Comparison of ENCODE assay signal across 25 cellular contexts in genomic region chr7:130216025-130216424, GRCh38. TPM values are rescaled to one million over a fixed set of nuclear protein-coding genes. Genes with fewer than 3 reads are reported as not detected.
A peak's percentile ranks its signal among the peaks of the same experiment; 100 is the strongest.
DNase-seq lines count a peak whose midpoint lies in the region; ATAC-seq, FAIRE-seq and TF ChIP-seq lines count a peak whose summit lies in the region.
"Had no signal": no experiment of that assay in that cellular context is flagged by ENCODE, and none has a peak within 500 bp of the region (broad histone marks: within the 10 kb centered on the region; RNA-seq: fewer than 3 reads in every experiment).

No MANE protein-coding gene starts in this region.

- H3K4me3 ChIP-seq in A549 (no peak overlapping the region), BE2C (ENCODE audit: low read depth, low read length) (no peak overlapping the region), smooth muscle cell (no peak overlapping the region)
- H3K4me3 ChIP-seq: BLaER1 had no signal

- DNase-seq in A549 (ENCODE audit: low read depth in 1 of 2, low spot score in 1 of 2) (no peak), BE2C (no peak), SK-MEL-5 (ENCODE audit: low read depth, low spot score) (peak; percentile 28), smooth muscle cell (lab: John Stamatoyannopoulos, UW; ENCODE audit: unreplicated experiment) (no peak), KG1 (lab: John Stamatoyannopoulos, UW) (no peak), D721Med (ENCODE audit: insufficient read length, low spot score) (no peak), COLO829 (ENCODE audit: low spot score) (no peak)
- DNase-seq: AML-193; CD4-positive, alpha-beta memory T cell; DMS153; DMS79; GDM1; GOT3; HFFc6 had no signal

- no peak for TF ChIP-seq CTCF in A549 (IDR thresholded peaks at IDR 0.05)
- peak; percentile 6; the same call in 1 of the 2 replicates for TF ChIP-seq CTCF in BE2C (IDR thresholded peaks at IDR 0.05; ENCODE audit: low read depth, low read length)
- no peak for TF ChIP-seq CTCF in smooth muscle cell (IDR thresholded peaks at IDR 0.05; ENCODE audit: borderline replicate concordance, insufficient read depth, poor library complexity, severe bottlenecking)
- no peak for TF ChIP-seq CTCF in D721Med (IDR thresholded peaks at IDR 0.05; ENCODE audit: insufficient read depth, missing control alignments)

- FAIRE-seq in A549 (lab: Jason Lieb, UNC): no peak
- FAIRE-seq in D721Med (lab: Jason Lieb, UNC): no peak
- FAIRE-seq: A204.1, GM12892, GM18507, HTR-8/SVneo had no signal

- H3K27ac ChIP-seq in A549: no peak overlapping the region
- no peak overlapping the region for H3K27ac ChIP-seq in smooth muscle cell (ENCODE audit: low read depth)
- H3K27ac ChIP-seq: BLaER1, KMS-11 had no signal

- TF ChIP-seq POLR2A in A549 (IDR thresholded peaks at IDR 0.05; ENCODE audit: low read length): no peak

- no peak for TF ChIP-seq RAD21 in A549 (conservative IDR thresholded peaks at IDR 0.05 in 1 of 2, IDR thresholded peaks at IDR 0.05 in 1 of 2)

- 83% methylated on average over 9 of the region's 9 CpGs for WGBS in A549 (ENCODE audit: missing lambda C conversion rate)
- 93% methylated on average over 9 of the region's 9 CpGs for WGBS in smooth muscle cell (ENCODE audit: low lambda C conversion rate)

- no peak for TF ChIP-seq EP300 in A549 (IDR thresholded peaks at IDR 0.05)

- H3K4me2 ChIP-seq in A549 (no peak overlapping the region), smooth muscle cell (no peak overlapping the region)
- H3K4me2 ChIP-seq: BLaER1, KMS-11 had no signal

- no peaks in the 10 kb centered on the region for H4K20me1 ChIP-seq in smooth muscle cell (ENCODE audit: low read depth)
- H4K20me1 ChIP-seq: BLaER1 had no signal

- no peak overlapping the region for H3K9ac ChIP-seq in smooth muscle cell (ENCODE audit: low read depth)
- H3K9ac ChIP-seq: BLaER1, KMS-11 had no signal

- H3K4me1 ChIP-seq in A549 (no peaks in the 10 kb centered on the region), BE2C (no peaks in the 10 kb centered on the region), smooth muscle cell (ENCODE audit: low read depth) (no peaks in the 10 kb centered on the region)
- H3K4me1 ChIP-seq: BLaER1 had no signal

- H2AFZ ChIP-seq in smooth muscle cell (ENCODE audit: low read depth): peak overlapping the region; percentile 18

- in situ Hi-C loops in SK-MEL-5 (cut with HindIII; ENCODE audit: low pct_unique_long_range_greater_than_20kb, low sequenced_read_pairs): no loop called here

- POLR2A ChIA-PET in A549 (lab: Yijun Ruan, JAX): no interaction called here

- CTCF ChIA-PET in A549 (lab: Yijun Ruan, JAX): interaction anchor here (1.9 kb wide), 1 partner anchor 10 kb away, joined by 6 read pairs; no protein-coding TSS in a partner anchor

- no peaks in the 10 kb centered on the region for H3F3A ChIP-seq in smooth muscle cell (ENCODE audit: low read depth)

- peak; percentile 56 to 69; a peak in 4 of 6 replicates for ATAC-seq in A549
- ATAC-seq: HCT116 had no signal

- H3K27me3 ChIP-seq in BE2C: no peaks in the 10 kb centered on the region
- H3K27me3 ChIP-seq in smooth muscle cell (ENCODE audit: low read depth): no peaks in the 10 kb centered on the region
- H3K27me3 ChIP-seq: BLaER1 had no signal

- no peaks in the 10 kb centered on the region for H3K79me2 ChIP-seq in smooth muscle cell (ENCODE audit: low read depth)

- H3K36me3 ChIP-seq in BE2C (no peaks in the 10 kb centered on the region), smooth muscle cell (ENCODE audit: low read depth) (no peaks in the 10 kb centered on the region)
- H3K36me3 ChIP-seq: BLaER1 had no signal

- H3K9me3 ChIP-seq in A549 (no peaks in the 10 kb centered on the region), BE2C (no peaks in the 10 kb centered on the region), smooth muscle cell (replicated peaks; ENCODE audit: low read depth) (no peaks in the 10 kb centered on the region)
- H3K9me3 ChIP-seq: BLaER1 had no signal

TF ChIP-seq in A549, 52 proteins besides CTCF, POLR2A, EP300 and RAD21:
- TF ChIP-seq ZC3H11A (IDR thresholded peaks at IDR 0.05): no peak
- TF ChIP-seq EHF (CRISPR knock-in tag; IDR thresholded peaks at IDR 0.05): no peak
- no peak for TF ChIP-seq ESRRA (IDR thresholded peaks at IDR 0.05; ENCODE audit: borderline replicate concordance, low read length)
- TF ChIP-seq HMGXB4 (CRISPR knock-in tag; IDR thresholded peaks at IDR 0.05; ENCODE audit: borderline replicate concordance): no peak

RNA-seq across cellular contexts. Expression of gene SSMEM1, which starts 8.4 kb away (rescaled TPM):
- polyA plus RNA-seq in A549 (2011; rRNA removed) (not detected in 2 replicates), A549 (2017; fragmentation: RNase III; extraction: RNeasy Plus Mini Kit Qiagen cat#74134 plus additional on column Dnase treatment) (not detected in 3 replicates), smooth muscle cell (not detected in 2 replicates)
- polyA plus RNA-seq in A549 (2012; cell fraction: cytosol; rRNA removed): not detected in 2 replicates
- polyA plus RNA-seq in A549 (2012; cell fraction: nucleus; rRNA removed): not detected in 2 replicates
- polyA minus RNA-seq in A549 (2011; rRNA and poly(A)+ RNA removed): not detected in 2 replicates
- not detected for polyA plus RNA-seq in BE2C (2012; ENCODE audit: insufficient read depth, insufficient read length, low read depth)
- total RNA-seq in SK-MEL-5 (2014; rRNA removed; shearing (Covaris generic)): 0.45 TPM in 1 of 2 replicates, not detected in the other
- polyA plus RNA-seq in SK-MEL-5 (2015; cell fraction: cytosol; rRNA removed): not detected in 2 replicates
- polyA plus RNA-seq in SK-MEL-5 (2015; cell fraction: nucleus; rRNA removed): not detected in 2 replicates
- not detected in 2 replicates for total RNA-seq in smooth muscle cell
- total RNA-seq: CD4-positive, alpha-beta memory T cell; Daoy; H7; HFFc6 had no signal
- polyA plus RNA-seq: CD14-positive monocyte; CD4-positive, alpha-beta memory T cell; IgD-negative memory B cell had no signal

RNA-seq across cellular contexts. Expression of gene TMEM209, which starts 10.8 kb away (rescaled TPM):
- polyA plus RNA-seq in A549 (2011; rRNA removed): 33.9 and 36.6 TPM in 2 replicates
- polyA plus RNA-seq in A549 (2012; cell fraction: cytosol; rRNA removed): 11.4 and 13.9 TPM in 2 replicates
- polyA plus RNA-seq in A549 (2012; cell fraction: nucleus; rRNA removed): 10.8 and 14.5 TPM in 2 replicates
- 12.8 to 13.3 TPM (median 12.8 TPM) in 3 replicates for polyA plus RNA-seq in A549 (2017; fragmentation: RNase III; extraction: RNeasy Plus Mini Kit Qiagen cat#74134 plus additional on column Dnase treatment)
- polyA minus RNA-seq in A549 (2011; rRNA and poly(A)+ RNA removed): 53.7 and 64.6 TPM in 2 replicates
- 34.0 TPM for polyA plus RNA-seq in BE2C (2012; ENCODE audit: insufficient read depth, insufficient read length, low read depth)
- total RNA-seq in SK-MEL-5 (2014; rRNA removed; shearing (Covaris generic)): 31.0 and 34.0 TPM in 2 replicates
- polyA plus RNA-seq in SK-MEL-5 (2015; cell fraction: cytosol; rRNA removed): 33.6 and 47.0 TPM in 2 replicates
- polyA plus RNA-seq in SK-MEL-5 (2015; cell fraction: nucleus; rRNA removed): 17.8 and 19.8 TPM in 2 replicates
- total RNA-seq in smooth muscle cell: 20.3 and 23.0 TPM in 2 replicates
- polyA plus RNA-seq in smooth muscle cell: 15.1 and 18.2 TPM in 2 replicates

RNA-seq across cellular contexts. Expression of gene CPA2, which starts 50.6 kb away (rescaled TPM):
- not detected in 2 replicates for polyA plus RNA-seq in A549 (2011; rRNA removed)
- not detected in 2 replicates for polyA plus RNA-seq in A549 (2012; cell fraction: cytosol; rRNA removed)
- 0.04 TPM in 1 of 2 replicates, not detected in the other for polyA plus RNA-seq in A549 (2012; cell fraction: nucleus; rRNA removed)
- not detected in 3 replicates for polyA plus RNA-seq in A549 (2017; fragmentation: RNase III; extraction: RNeasy Plus Mini Kit Qiagen cat#74134 plus additional on column Dnase treatment)
- polyA minus RNA-seq in A549 (2011; rRNA and poly(A)+ RNA removed): not detected in 2 replicates
- not detected for polyA plus RNA-seq in BE2C (2012; ENCODE audit: insufficient read depth, insufficient read length, low read depth)
- not detected in 2 replicates for total RNA-seq in SK-MEL-5 (2014; rRNA removed; shearing (Covaris generic))
- polyA plus RNA-seq in SK-MEL-5 (2015; cell fraction: cytosol; rRNA removed): not detected in 2 replicates
- not detected in 2 replicates for polyA plus RNA-seq in SK-MEL-5 (2015; cell fraction: nucleus; rRNA removed)
- not detected in 2 replicates for total RNA-seq in smooth muscle cell
- 0.18 TPM in 1 of 2 replicates, not detected in the other for polyA plus RNA-seq in smooth muscle cell
- total RNA-seq: CD4-positive, alpha-beta memory T cell; H7; HFFc6 had no signal
- polyA plus RNA-seq: CD14-positive monocyte; CD4-positive, alpha-beta memory T cell; IgD-negative memory B cell had no signal
